In genomic region chr3:152405915-152406802, GRCh38 we compare ENCODE assay signal across 8 cellular contexts.
DNase-seq lines count a peak whose midpoint lies in the region; ATAC-seq lines count a peak whose summit lies in the region.

No MANE protein-coding gene starts in this region.

- H3K4me1 ChIP-seq in aorta (ENCODE audit: control insufficient read depth in 1 of 2, insufficient read depth in 2 of 2, low read length in 2 of 2) = peaks cover 6 to 8% of the 10 kb centered on the region in 2 donors

- H3K4me3 ChIP-seq in aorta (ENCODE audit: low read length in 2 of 2) = peak overlapping the region in 1 of 2 donors; percentile 41

- no peaks in the 10 kb centered on the region for H3K27me3 Mint-ChIP-seq in activated naive CD4-positive, alpha-beta T cell treated with anti-CD3 and anti-CD28 coated beads, Interleukin-2, amount 50 U/mL, for 24 hours
- H3K27me3 Mint-ChIP-seq in activated naive CD4-positive, alpha-beta T cell treated with anti-CD3 and anti-CD28 coated beads, Interleukin-2, amount 10 ng/mL, durations not matched to agents 7 days and 5 days = no peaks in the 10 kb centered on the region

- DNase-seq in activated naive CD4-positive, alpha-beta T cell treated with anti-CD3 and anti-CD28 coated beads, Interleukin-2, amount 10 ng/mL, durations not matched to agents 7 days and 5 days = no peak
- DNase-seq in amniotic epithelial cell (ENCODE audit: low read depth) = peak; percentile 98
- no peak for DNase-seq in left lobe of liver (ENCODE audit: low spot score)
- DNase-seq in aorta = no peak
- DNase-seq in germinal center (ENCODE audit: low spot score) = no peak

- peak overlapping the region; percentile 94 for H3K27ac Mint-ChIP-seq in activated naive CD4-positive, alpha-beta T cell treated with anti-CD3 and anti-CD28 coated beads, Interleukin-2, amount 50 U/mL, for 24 hours
- no peak overlapping the region for H3K27ac Mint-ChIP-seq in activated naive CD4-positive, alpha-beta T cell treated with anti-CD3 and anti-CD28 coated beads, Interleukin-2, amount 10 ng/mL, durations not matched to agents 7 days and 5 days

- CTCF ChIA-PET in activated naive CD4-positive, alpha-beta T cell treated with anti-CD3 and anti-CD28 coated beads, Interleukin-2, amount 10 ng/mL, durations not matched to agents 7 days and 5 days (lab: Charles Lee) = no interaction called here

- H3K4me1 Mint-ChIP-seq in activated naive CD4-positive, alpha-beta T cell treated with anti-CD3 and anti-CD28 coated beads, Interleukin-2, amount 50 U/mL, for 24 hours = peaks cover 90% of the 10 kb centered on the region
- peaks cover 37% of the 10 kb centered on the region for H3K4me1 Mint-ChIP-seq in activated naive CD4-positive, alpha-beta T cell treated with anti-CD3 and anti-CD28 coated beads, Interleukin-2, amount 10 ng/mL, durations not matched to agents 7 days and 5 days

- H3K36me3 Mint-ChIP-seq in activated naive CD4-positive, alpha-beta T cell treated with anti-CD3 and anti-CD28 coated beads, Interleukin-2, amount 50 U/mL, for 24 hours = peaks cover 19% of the 10 kb centered on the region
- peaks cover 34% of the 10 kb centered on the region for H3K36me3 Mint-ChIP-seq in activated naive CD4-positive, alpha-beta T cell treated with anti-CD3 and anti-CD28 coated beads, Interleukin-2, amount 10 ng/mL, durations not matched to agents 7 days and 5 days

- peak overlapping the region; percentile 49 to 92 for H3K27ac ChIP-seq in aorta (ENCODE audit: low read depth in 1 of 2, low read length in 2 of 2)

- H3K9me3 ChIP-seq in aorta (ENCODE audit: control insufficient read depth, low read length) = no peaks in the 10 kb centered on the region

- WGBS in aorta, 2 donors = 5% methylated on average over 3 of the region's 3 CpGs

- H3K9me3 Mint-ChIP-seq in activated naive CD4-positive, alpha-beta T cell treated with anti-CD3 and anti-CD28 coated beads, Interleukin-2, amount 50 U/mL, for 24 hours = no peaks in the 10 kb centered on the region
- no peaks in the 10 kb centered on the region for H3K9me3 Mint-ChIP-seq in activated naive CD4-positive, alpha-beta T cell treated with anti-CD3 and anti-CD28 coated beads, Interleukin-2, amount 10 ng/mL, durations not matched to agents 7 days and 5 days

- H3K27me3 ChIP-seq in aorta (ENCODE audit: control insufficient read depth in 1 of 2, insufficient read depth in 2 of 2, low read length in 1 of 2) = no peaks in the 10 kb centered on the region

- no peak overlapping the region for H3K4me3 Mint-ChIP-seq in activated naive CD4-positive, alpha-beta T cell treated with anti-CD3 and anti-CD28 coated beads, Interleukin-2, amount 50 U/mL, for 24 hours
- H3K4me3 Mint-ChIP-seq in activated naive CD4-positive, alpha-beta T cell treated with anti-CD3 and anti-CD28 coated beads, Interleukin-2, amount 10 ng/mL, durations not matched to agents 7 days and 5 days = no peak overlapping the region

- intact Hi-C loops in aorta (cut with DNase I) = no loop called here

- ATAC-seq in left lobe of liver (peak; percentile 32), aorta (ENCODE audit: low FRiP score) (peak; percentile 86), HG03460 (IDR thresholded peaks at IDR 0.05; ENCODE audit: unreplicated experiment) (no peak), HG02840 (IDR thresholded peaks at IDR 0.05; ENCODE audit: low FRiP score, unreplicated experiment) (no peak)

- no peaks in the 10 kb centered on the region for H3K36me3 ChIP-seq in aorta (ENCODE audit: control insufficient read depth in 1 of 2, insufficient read depth in 2 of 2, low read length in 1 of 2)

Comparison
In these comparisons a context has a peak if more than half of its experiments do, and no peak if none do; other contexts are left out.
1. ATAC-seq: peak in left lobe of liver (single experiment) and aorta (single experiment); none in HG03460 (single experiment) and HG02840 (single experiment).